In genomic region chr4:55435136-55435535, GRCh38 we compare ENCODE assay signal across 8 cellular contexts. TPM values are rescaled to one million over a fixed set of nuclear protein-coding genes. Genes with fewer than 3 reads are reported as not detected.
DNase-seq lines count a peak whose midpoint lies in the region; ATAC-seq and TF ChIP-seq lines count a peak whose summit lies in the region.

No MANE protein-coding gene starts in this region.

- intact Hi-C loops in mammary epithelial cell (cut with micrococcal nuclease) (no loop called here), stomach (cut with DNase I; ENCODE audit: low total_unique reads) (no loop called here)

- 64% methylated on average over 3 of the region's 3 CpGs for WGBS in mammary epithelial cell (ENCODE audit: low coverage, missing lambda C conversion rate)
- 48 to 78% (median 61%) methylated on average over 3 of the region's 3 CpGs for WGBS in stomach, 5 donors

- dilution Hi-C loops in mammary epithelial cell (cut with HindIII; ENCODE audit: low sequenced_read_pairs) = no loop called here

- H3K4me2 ChIP-seq in mammary epithelial cell (ENCODE audit: insufficient read depth, low read depth, low read length) = no peak overlapping the region

- BruUV-seq in mammary epithelial cell (replicated peaks; lab: Mats Ljungman, UMichigan) = no TSS peak

- CTCF ChIA-PET in mammary epithelial cell (lab: Charles Lee; ENCODE audit: low non-redundant PET) = no interaction called here

- H3K4me1 ChIP-seq in mammary epithelial cell (ENCODE audit: insufficient read depth, low read length) = no peaks in the 10 kb centered on the region
- H3K4me1 ChIP-seq in stomach = peaks cover 7 to 36% (median 14%) of the 10 kb centered on the region in 4 donors

- H3K36me3 Mint-ChIP-seq in osteocyte (ENCODE audit: unreplicated experiment) = peaks cover 39% of the 10 kb centered on the region

- H3K4me1 Mint-ChIP-seq in osteocyte (ENCODE audit: unreplicated experiment) = no peaks in the 10 kb centered on the region

- TF ChIP-seq EP300 in stomach (IDR thresholded peaks at IDR 0.05) = no peak

- H3K4me3 Mint-ChIP-seq in osteocyte (ENCODE audit: unreplicated experiment) = no peak overlapping the region

- H3K27me3 ChIP-seq in mammary epithelial cell (ENCODE audit: insufficient read depth, low read length) = no peaks in the 10 kb centered on the region
- H3K27me3 ChIP-seq in stomach = no peaks in the 10 kb centered on the region

- H3K9me3 ChIP-seq in mammary epithelial cell (replicated peaks; ENCODE audit: insufficient read depth, low read length) (no peaks in the 10 kb centered on the region), stomach (no peaks in the 10 kb centered on the region)

- ATAC-seq in GM18873 (IDR thresholded peaks at IDR 0.05; ENCODE audit: low FRiP score, unreplicated experiment) = peak; percentile 72
- peak; percentile 44 for ATAC-seq in HG03469 (IDR thresholded peaks at IDR 0.05; ENCODE audit: unreplicated experiment)

- in situ Hi-C loops in mammary epithelial cell (cut with MboI; ENCODE audit: low sequenced_read_pairs in 2 of 2) = loop anchor here in 1 of 2 donors (25.0 kb wide), 2 partner anchors 302 to 427 kb away; partner anchors contain the start of gene EXOC1

- H3K9me3 Mint-ChIP-seq in osteocyte (ENCODE audit: unreplicated experiment) = no peaks in the 10 kb centered on the region

- H3K27me3 Mint-ChIP-seq in osteocyte (ENCODE audit: unreplicated experiment) = no peaks in the 10 kb centered on the region

- no peak for TF ChIP-seq POLR2A in stomach (IDR thresholded peaks at IDR 0.05)

- no peak overlapping the region for H3K4me3 ChIP-seq in mammary epithelial cell (replicated peaks in 1 of 3; ENCODE audit: insufficient read depth in 1 of 3, low read depth in 2 of 3, low read length in 3 of 3)
- no peak overlapping the region for H3K4me3 ChIP-seq in stomach

- no peaks in the 10 kb centered on the region for H4K20me1 ChIP-seq in mammary epithelial cell (ENCODE audit: insufficient read depth, low read length)

- H3K27ac Mint-ChIP-seq in osteocyte (ENCODE audit: unreplicated experiment) = peak overlapping the region; percentile 18

- H3K79me2 ChIP-seq in mammary epithelial cell (ENCODE audit: insufficient read depth, low read length) = no peaks in the 10 kb centered on the region

- DNase-seq in AG08395 (ENCODE audit: low spot score) = peak; percentile 19
- no peak for DNase-seq in mammary epithelial cell
- DNase-seq in osteocyte (ENCODE audit: extremely low spot score, unreplicated experiment) = no peak
- no peak for DNase-seq in mesenteric fat pad (ENCODE audit: low spot score)
- DNase-seq in stomach = no peak
- no peak for DNase-seq in NOMO-1 (lab: John Stamatoyannopoulos, UW; ENCODE audit: unreplicated experiment in 2 of 2)

- no peak overlapping the region for H3K27ac ChIP-seq in mammary epithelial cell (ENCODE audit: insufficient read depth, low read depth, low read length)
- peak overlapping the region in 2 of 5 donors; percentile 5 to 21 for H3K27ac ChIP-seq in stomach

- H3K9ac ChIP-seq in mammary epithelial cell (ENCODE audit: insufficient read depth, low read length) = no peak overlapping the region

- TF ChIP-seq CTCF in mammary epithelial cell (conservative IDR thresholded peaks at IDR 0.05 in 1 of 2, IDR thresholded peaks at IDR 0.05 in 1 of 2; ENCODE audit: extremely low read depth in 1 of 2, insufficient read depth in 1 of 2, low read depth in 1 of 2, low read length in 2 of 2) (peak; percentile 12 to 39), osteocyte (IDR thresholded peaks at IDR 0.05) (peak; percentile 34), stomach (IDR thresholded peaks at IDR 0.05) (no peak)

- H3K36me3 ChIP-seq in mammary epithelial cell (ENCODE audit: insufficient read depth, low read length) = peaks cover 30% of the 10 kb centered on the region
- H3K36me3 ChIP-seq in stomach = peaks cover 9 to 77% (median 61%) of the 10 kb centered on the region in 4 donors

- no peak overlapping the region for H2AFZ ChIP-seq in mammary epithelial cell (ENCODE audit: low read depth, low read length)

RNA-seq across cellular contexts. Expression of gene TMEM165, which starts 39.4 kb away (rescaled TPM):
- total RNA-seq in mammary epithelial cell = 100 to 1,000 TPM; 101 to 121 TPM
- polyA plus RNA-seq in mammary epithelial cell = 57.2 TPM
- 178 TPM for polyA minus RNA-seq in mammary epithelial cell
- total RNA-seq in osteocyte = 95.5 and 102 TPM in 2 replicates
- 211 TPM for total RNA-seq in mesenteric fat pad
- 100 to 1,000 TPM in 4 of 5 donors, 10 to 100 TPM in 1; 21.6 to 365 (median 206) TPM for total RNA-seq in stomach
- 10 to 100 TPM; 23.2 to 48.0 (median 27.8) TPM for polyA plus RNA-seq in stomach

Comparison
In these comparisons a context has a peak if more than half of its experiments do, and no peak if none do; other contexts are left out.
1. CTCF ChIP-seq: peak in mammary epithelial cell (2 of 2) and osteocyte (single experiment); none in stomach (0 of 7).